Comparison of ENCODE assay signal across 18 cellular contexts in the genomic region with DNA sequence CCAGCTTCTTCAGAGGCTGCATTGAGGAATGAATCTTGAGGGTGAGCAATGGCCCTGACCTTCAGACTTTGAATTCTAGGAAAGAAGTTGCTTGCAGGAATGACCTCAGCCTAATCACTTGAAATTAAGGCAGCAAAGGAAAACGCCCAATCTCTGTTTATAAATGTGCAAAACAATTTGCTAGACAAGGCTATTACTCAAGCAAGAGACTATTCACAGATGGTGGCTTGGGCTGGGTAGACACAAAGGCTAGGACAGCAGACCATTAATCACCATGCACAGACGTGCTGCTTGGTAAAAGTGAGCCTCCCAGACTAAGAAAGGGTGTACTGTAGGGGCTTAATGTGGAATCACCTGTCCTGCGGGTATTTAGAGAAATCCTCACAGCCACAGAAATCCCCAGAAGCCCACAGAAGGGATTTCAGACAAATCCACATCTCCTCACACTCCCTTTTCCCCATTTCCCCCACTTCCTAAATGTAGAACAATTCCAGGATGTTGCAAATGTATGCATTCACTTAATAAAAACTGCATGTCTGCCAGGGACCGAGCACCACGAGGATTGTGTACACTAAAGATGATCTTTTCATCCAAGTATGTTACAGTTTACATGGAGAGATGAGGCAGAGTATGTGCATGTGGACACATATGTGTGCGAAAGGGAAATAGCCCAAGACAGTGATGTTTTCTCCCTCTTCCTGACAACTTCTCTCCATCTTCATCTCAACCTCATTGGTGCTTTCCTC.
DNase-seq lines count a peak whose midpoint lies in the region; ATAC-seq, FAIRE-seq and TF ChIP-seq lines count a peak whose summit lies in the region.
"Had no signal": no experiment of that assay in that cellular context is flagged by ENCODE, and none has a peak within 500 bp of the region (broad histone marks: within the 10 kb centered on the region; RNA-seq: fewer than 3 reads in every experiment).

No MANE protein-coding gene starts in this region.

- H3K27me3 Mint-ChIP-seq in type B pancreatic cell, result no peaks in the 10 kb centered on the region
- H3K27me3 Mint-ChIP-seq: activated naive CD4-positive, alpha-beta T cell treated with anti-CD3 and anti-CD28 coated beads, Interleukin-2, amount 10 ng/mL, durations not matched to agents 7 days and 5 days; CD4-positive, alpha-beta memory T cell had no signal

- peak overlapping the region; percentile 14 for H3K4me3 Mint-ChIP-seq in type B pancreatic cell
- H3K4me3 Mint-ChIP-seq: activated naive CD4-positive, alpha-beta T cell treated with anti-CD3 and anti-CD28 coated beads, Interleukin-2, amount 10 ng/mL, durations not matched to agents 7 days and 5 days had no signal

- no peak for TF ChIP-seq CTCF in bronchial epithelial cell (IDR thresholded peaks at IDR 0.05; ENCODE audit: insufficient read depth, low read length, severe bottlenecking)
- no peak for TF ChIP-seq CTCF in heart right ventricle (IDR thresholded peaks at IDR 0.05)
- TF ChIP-seq CTCF in type B pancreatic cell (conservative IDR thresholded peaks at IDR 0.05), result no peak

- FAIRE-seq in bronchial epithelial cell (lab: Jason Lieb, UNC), result peak; percentile 7

- peaks cover 5% of the 10 kb centered on the region for H3K36me3 Mint-ChIP-seq in type B pancreatic cell

- H3K27ac ChIP-seq in heart right ventricle, result peak overlapping the region; percentile 1 to 83 (median 35)
- H3K27ac ChIP-seq: SJCRH30, VCaP had no signal

- H3K4me1 ChIP-seq in heart right ventricle, result peaks cover 0 to 41% (median 23%) of the 10 kb centered on the region in 9 donors

- no peaks in the 10 kb centered on the region for H3K9me3 Mint-ChIP-seq in type B pancreatic cell

- ATAC-seq in heart right ventricle (peak in 7 of 8 donors; percentile 37 to 92 (median 66)), GM21390 (IDR thresholded peaks at IDR 0.05; ENCODE audit: unreplicated experiment) (no peak)
- ATAC-seq: HCT116 had no signal

- H3K27me3 ChIP-seq in bronchial epithelial cell (ENCODE audit: control insufficient read depth, insufficient read depth, low read length), result no peaks in the 10 kb centered on the region
- H3K27me3 ChIP-seq in heart right ventricle, result no peaks in the 10 kb centered on the region
- H3K27me3 ChIP-seq: SJCRH30 had no signal

- intact Hi-C loops in heart right ventricle (cut with DNase I), result no loop called here

- H3K36me3 ChIP-seq in bronchial epithelial cell (ENCODE audit: control insufficient read depth, insufficient read depth, low read length) (no peaks in the 10 kb centered on the region), heart right ventricle (no peaks in the 10 kb centered on the region)
- H3K36me3 ChIP-seq: SJCRH30 had no signal

- peak; percentile 36 for DNase-seq in H4 (ENCODE audit: low spot score)
- DNase-seq in bronchial epithelial cell (ENCODE audit: low read depth), result no peak
- DNase-seq in heart right ventricle, result no peak
- no peak for DNase-seq in type B pancreatic cell (ENCODE audit: extremely low spot score, unreplicated experiment)
- no peak for DNase-seq in GOT3 (lab: John Stamatoyannopoulos, UW)
- no peak for DNase-seq in SHP77 treated with DMSO at 0.1 percent for 48 hours (lab: John Stamatoyannopoulos, UW)
- no peak for DNase-seq in NCI-H2029 treated with DMSO at 0.1 percent for 48 hours (lab: John Stamatoyannopoulos, UW)
- DNase-seq: activated naive CD4-positive, alpha-beta T cell treated with anti-CD3 and anti-CD28 coated beads, Interleukin-2, amount 10 ng/mL, durations not matched to agents 7 days and 5 days; caudate nucleus; CD4-positive, alpha-beta memory T cell; erythroblast; NCI-H2029; NK-92 treated with Interleukin-12 subunit alpha and Interleukin-12 subunit beta, amount 100 ng/mL, for 24 hours had no signal

- WGBS in heart right ventricle, 2 donors, result 58% methylated on average over 6 of the region's 6 CpGs

- H3K4me3 ChIP-seq in bronchial epithelial cell (ENCODE audit: low read depth, low read length) (no peak overlapping the region), heart right ventricle (no peak overlapping the region)
- H3K4me3 ChIP-seq: SJCRH30 had no signal

- H3K27ac Mint-ChIP-seq in type B pancreatic cell, result no peak overlapping the region
- H3K27ac Mint-ChIP-seq: progenitor cell of endocrine pancreas had no signal

- H3K9me3 ChIP-seq in heart right ventricle, result peaks cover 0 to 18% (median 0%) of the 10 kb centered on the region in 11 donors
- H3K9me3 ChIP-seq: SJCRH30 had no signal

- peaks cover 16% of the 10 kb centered on the region for H3K4me1 Mint-ChIP-seq in type B pancreatic cell (ENCODE audit: unreplicated experiment)
